In genomic region chr14:44961151-44961729, GRCh38 we compare ENCODE assay signal across 1 cellular context.
TF ChIP-seq lines count a peak whose summit lies in the region.

No MANE protein-coding gene starts in this region.

TF ChIP-seq in GM12878, 131 proteins besides CTCF, POLR2A, EP300 and RAD21 (continued from another document):
- TF ChIP-seq CUX1 (IDR thresholded peaks at IDR 0.05; ENCODE audit: insufficient replicate concordance, low read depth, low read length) (no peak), MTA2 (IDR thresholded peaks at IDR 0.05; ENCODE audit: low read depth) (no peak), ZSCAN29 (IDR thresholded peaks at IDR 0.05) (no peak), LARP7 (IDR thresholded peaks at IDR 0.05) (no peak), BMI1 (IDR thresholded peaks at IDR 0.05; ENCODE audit: borderline replicate concordance) (0 out of 2 replicates have a peak, but pooled peaks have one; percentile 29), HDAC2 (IDR thresholded peaks at IDR 0.05) (no peak), YBX1 (IDR thresholded peaks at IDR 0.05) (0 out of 2 replicates have a peak, but pooled peaks have one; percentile 21), MXI1 (IDR thresholded peaks at IDR 0.05; ENCODE audit: low read depth, low read length) (peak; percentile 64), CBFB (IDR thresholded peaks at IDR 0.05; ENCODE audit: low read depth) (no peak), SKIL (IDR thresholded peaks at IDR 0.05; ENCODE audit: low read depth, poor library complexity, severe bottlenecking) (peak; percentile 59), BHLHE40 (IDR thresholded peaks at IDR 0.05; ENCODE audit: borderline replicate concordance in 1 of 2, low read depth in 2 of 2, low read length in 1 of 2) (no peak), RELB (IDR thresholded peaks at IDR 0.05; ENCODE audit: low read depth) (0 out of 2 replicates have a peak, but pooled peaks have one; percentile 37), MLLT1 (IDR thresholded peaks at IDR 0.05) (0 out of 2 replicates have a peak, but pooled peaks have one; percentile 41), ASH2L (IDR thresholded peaks at IDR 0.05; ENCODE audit: borderline replicate concordance, low read depth) (no peak), TARDBP (IDR thresholded peaks at IDR 0.05; ENCODE audit: borderline replicate concordance) (no peak), ETV6 (conservative IDR thresholded peaks at IDR 0.05 in 1 of 2, IDR thresholded peaks at IDR 0.05 in 1 of 2; ENCODE audit: borderline replicate concordance in 1 of 2, low read depth in 1 of 2) (0 out of 4 replicates have a peak, but pooled peaks of 1 of the 2 experiments have one; percentile 12), CBX5 (IDR thresholded peaks at IDR 0.05; ENCODE audit: low read depth) (0 out of 2 replicates have a peak, but pooled peaks have one; percentile 5), EGR1 (IDR thresholded peaks at IDR 0.05; ENCODE audit: borderline replicate concordance in 1 of 2, low read depth in 2 of 2, low read length in 2 of 2) (peak in 1 of 2 experiments; percentile 71; a peak in 2 of 3 replicates), NKRF (conservative IDR thresholded peaks at IDR 0.05) (0 out of 2 replicates have a peak, but pooled peaks have one; percentile 19), IKZF2 (IDR thresholded peaks at IDR 0.05) (0 out of 4 replicates have a peak, but pooled peaks of 1 of the 2 experiments have one; percentile 43)
